Comparison of ENCODE assay signal across 18 cellular contexts in the genomic region with DNA sequence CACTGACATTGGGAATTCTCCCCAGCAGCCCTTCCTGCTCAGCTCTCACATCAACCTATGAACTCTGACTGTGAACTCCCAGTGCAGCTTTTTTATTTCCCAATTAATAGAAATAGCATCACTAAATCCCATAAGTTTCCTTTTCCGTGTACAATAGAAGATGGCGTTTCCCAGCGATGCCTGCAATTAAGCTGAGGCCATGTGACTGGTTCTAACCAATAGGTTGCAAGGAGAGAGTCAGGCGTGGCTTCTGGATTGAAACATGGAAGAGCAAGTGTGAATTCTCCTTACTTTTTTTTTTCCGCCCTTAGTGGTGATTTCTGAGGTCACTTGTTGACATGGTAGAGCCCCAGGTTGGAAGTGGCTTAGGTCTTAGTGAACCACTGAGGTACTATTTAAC. TPM values are rescaled to one million over a fixed set of nuclear protein-coding genes. Genes with fewer than 3 reads are reported as not detected.
A peak's percentile ranks its signal among the peaks of the same experiment; 100 is the strongest.
DNase-seq lines count a peak whose midpoint lies in the region; ATAC-seq and TF ChIP-seq lines count a peak whose summit lies in the region.
"Had no signal": no experiment of that assay in that cellular context is flagged by ENCODE, and none has a peak within 500 bp of the region (broad histone marks: within the 10 kb centered on the region; RNA-seq: fewer than 3 reads in every experiment).

No MANE protein-coding gene starts in this region.

- H3K27me3 ChIP-seq in Peyer's patch (no peaks in the 10 kb centered on the region), hepatocyte (no peaks in the 10 kb centered on the region)
- H3K27me3 ChIP-seq: BE2C had no signal

- ATAC-seq in WTC11, result no peak
- ATAC-seq in HG03025 (IDR thresholded peaks at IDR 0.05; ENCODE audit: low FRiP score, unreplicated experiment), result no peak
- no peak for ATAC-seq in GM18909 (IDR thresholded peaks at IDR 0.05; ENCODE audit: poor library complexity, unreplicated experiment)
- ATAC-seq: A549, GM23338 had no signal

- DNase-seq in Peyer's patch, result no peak
- no peak for DNase-seq in WTC11 (ENCODE audit: low spot score)
- DNase-seq in hepatocyte (ENCODE audit: low spot score), result no peak
- DNase-seq in ureter (ENCODE audit: low spot score), result peak; percentile 28
- no peak for DNase-seq in globus pallidus (ENCODE audit: low spot score)
- DNase-seq: BE2C; CD4-positive, alpha-beta memory T cell; COR-L47; DMS153; GF-D8; H7 had no signal

- H3K4me3 Mint-ChIP-seq in WTC11, result no peak overlapping the region
- H3K4me3 Mint-ChIP-seq: CD4-positive, alpha-beta memory T cell; GM23338; IgD-negative memory B cell had no signal

- WGBS in hepatocyte (ENCODE audit: low lambda C conversion rate, missing lambda C conversion rate), result over 99% methylated on average over 5 of the region's 5 CpGs

- H3K36me3 Mint-ChIP-seq in WTC11, result peaks cover 29% of the 10 kb centered on the region
- H3K36me3 Mint-ChIP-seq: CD4-positive, alpha-beta memory T cell; IgD-negative memory B cell had no signal

- H3K27me3 Mint-ChIP-seq in WTC11 (ENCODE audit: low read depth), result no peaks in the 10 kb centered on the region
- H3K27me3 Mint-ChIP-seq: CD4-positive, alpha-beta memory T cell; IgD-negative memory B cell had no signal

- peaks cover 32% of the 10 kb centered on the region for H3K9me3 Mint-ChIP-seq in WTC11

- H3K4me1 ChIP-seq in Peyer's patch, result peaks cover 0 to 18% (median 0%) of the 10 kb centered on the region in 4 donors
- no peaks in the 10 kb centered on the region for H3K4me1 ChIP-seq in hepatocyte (ENCODE audit: insufficient read depth)
- H3K4me1 ChIP-seq: BE2C had no signal

- TF ChIP-seq CTCF in Peyer's patch (IDR thresholded peaks at IDR 0.05) (no peak), WTC11 (IDR thresholded peaks at IDR 0.05) (no peak), hepatocyte (IDR thresholded peaks at IDR 0.05; ENCODE audit: poor library complexity) (no peak)

- POLR2A ChIA-PET in WTC11 (lab: Charles Lee), result no interaction called here

- no peak overlapping the region for H3K4me2 ChIP-seq in hepatocyte
- H3K4me2 ChIP-seq: GM23338 had no signal

- no peak overlapping the region for H3K27ac Mint-ChIP-seq in WTC11
- H3K27ac Mint-ChIP-seq: CD4-positive, alpha-beta memory T cell; GM23338; IgD-negative memory B cell had no signal

- CTCF ChIA-PET in WTC11 (lab: Charles Lee), result interaction anchor here (1.3 kb wide), 1 partner anchor 10 kb away, joined by 5 read pairs; no protein-coding TSS in a partner anchor

- no peak for TF ChIP-seq POLR2A in Peyer's patch (IDR thresholded peaks at IDR 0.05)

- H4K20me1 ChIP-seq in hepatocyte (ENCODE audit: insufficient read depth, poor library complexity, severe bottlenecking), result no peaks in the 10 kb centered on the region

- no peaks in the 10 kb centered on the region for H3K9me3 ChIP-seq in Peyer's patch
- H3K9me3 ChIP-seq in hepatocyte (ENCODE audit: low read depth), result peaks cover 3% of the 10 kb centered on the region
- H3K9me3 ChIP-seq: BE2C had no signal

- H3K36me3 ChIP-seq in Peyer's patch (no peaks in the 10 kb centered on the region), hepatocyte (replicated peaks; ENCODE audit: insufficient read depth, low read depth) (no peaks in the 10 kb centered on the region)
- H3K36me3 ChIP-seq: BE2C had no signal

- peak overlapping the region in 3 of 4 donors; percentile 40 to 90 (median 81) for H3K27ac ChIP-seq in Peyer's patch
- H3K27ac ChIP-seq in hepatocyte, result peak overlapping the region; percentile 60
- H3K27ac ChIP-seq: C4-2B had no signal

- H3K79me2 ChIP-seq in hepatocyte, result no peaks in the 10 kb centered on the region

- no peak overlapping the region for H2AFZ ChIP-seq in hepatocyte
- H2AFZ ChIP-seq: GM23338 had no signal

- H3K9me2 ChIP-seq in hepatocyte (replicated peaks; ENCODE audit: insufficient read depth), result no peaks in the 10 kb centered on the region

- H3K4me3 ChIP-seq in Peyer's patch, result no peak overlapping the region
- H3K4me3 ChIP-seq in hepatocyte, result no peak overlapping the region
- H3K4me3 ChIP-seq: A549, GM23338 had no signal

- H3K4me1 Mint-ChIP-seq in WTC11, result peaks cover 28% of the 10 kb centered on the region
- H3K4me1 Mint-ChIP-seq: CD4-positive, alpha-beta memory T cell; IgD-negative memory B cell had no signal

TF ChIP-seq in WTC11, 78 proteins besides CTCF, POLR2A, EP300 and RAD21:
- TF ChIP-seq, protein P1, sequence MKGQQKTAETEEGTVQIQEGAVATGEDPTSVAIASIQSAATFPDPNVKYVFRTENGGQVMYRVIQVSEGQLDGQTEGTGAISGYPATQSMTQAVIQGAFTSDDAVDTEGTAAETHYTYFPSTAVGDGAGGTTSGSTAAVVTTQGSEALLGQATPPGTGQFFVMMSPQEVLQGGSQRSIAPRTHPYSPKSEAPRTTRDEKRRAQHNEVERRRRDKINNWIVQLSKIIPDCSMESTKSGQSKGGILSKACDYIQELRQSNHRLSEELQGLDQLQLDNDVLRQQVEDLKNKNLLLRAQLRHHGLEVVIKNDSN (CRISPR knock-in tag; IDR thresholded peaks at IDR 0.05), result 0 out of 2 replicates have a peak, but pooled peaks have one; percentile 20
- TF ChIP-seq, protein P2, sequence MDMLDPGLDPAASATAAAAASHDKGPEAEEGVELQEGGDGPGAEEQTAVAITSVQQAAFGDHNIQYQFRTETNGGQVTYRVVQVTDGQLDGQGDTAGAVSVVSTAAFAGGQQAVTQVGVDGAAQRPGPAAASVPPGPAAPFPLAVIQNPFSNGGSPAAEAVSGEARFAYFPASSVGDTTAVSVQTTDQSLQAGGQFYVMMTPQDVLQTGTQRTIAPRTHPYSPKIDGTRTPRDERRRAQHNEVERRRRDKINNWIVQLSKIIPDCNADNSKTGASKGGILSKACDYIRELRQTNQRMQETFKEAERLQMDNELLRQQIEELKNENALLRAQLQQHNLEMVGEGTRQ (CRISPR knock-in tag; IDR thresholded peaks at IDR 0.05), result peak; percentile 68
- TF ChIP-seq CBFB (CRISPR knock-in tag; IDR thresholded peaks at IDR 0.05; ENCODE audit: low read depth), result no peak
- TF ChIP-seq ESRRA (CRISPR knock-in tag; IDR thresholded peaks at IDR 0.05; ENCODE audit: borderline replicate concordance), result no peak
- no peak for TF ChIP-seq GRHL2 (CRISPR knock-in tag; IDR thresholded peaks at IDR 0.05; ENCODE audit: insufficient replicate concordance, severe bottlenecking)
- no peak for TF ChIP-seq ATF1 (CRISPR knock-in tag; IDR thresholded peaks at IDR 0.05)
- TF ChIP-seq IRF2 (CRISPR knock-in tag; IDR thresholded peaks at IDR 0.05; ENCODE audit: borderline replicate concordance, low read depth), result no peak
TF ChIP-seq in WTC11: peak in this region for 2.

RNA-seq across cellular contexts. Expression of a gene that starts 59.0 kb away (rescaled TPM):
- total RNA-seq in Peyer's patch (not detected), WTC11 (2021) (3.3 to 3.6 TPM (median 3.5 TPM) in 3 replicates), hepatocyte (0.10 and 0.56 TPM in 2 replicates), ureter (2.0 TPM)
- polyA plus RNA-seq in hepatocyte, result 0.86 TPM in 1 of 2 replicates, not detected in the other
- total RNA-seq: CD4-positive, alpha-beta memory T cell had no signal
- polyA plus RNA-seq: A549; AG04450; CD4-positive, alpha-beta memory T cell; IgD-negative memory B cell had no signal
